ENCODE assay signal across 1 cellular context in genomic region chr2:160371251-160372009, GRCh38.
TF ChIP-seq lines count a peak whose summit lies in the region.

No MANE protein-coding gene starts in this region.

TF ChIP-seq in endothelial cell of umbilical vein, 7 proteins besides CTCF, POLR2A, EP300 and RAD21 (continued from another document):
- TF ChIP-seq GATA2 (IDR thresholded peaks at IDR 0.05; ENCODE audit: insufficient read depth, insufficient read length, low read depth, low read length) (peak; percentile 98), FOS (IDR thresholded peaks at IDR 0.05; ENCODE audit: borderline replicate concordance, insufficient read depth, low read length) (no peak), POLR2AphosphoS5 (IDR thresholded peaks at IDR 0.05; ENCODE audit: insufficient read depth, low read depth, low read length) (peak; percentile 62)
